In genomic region chr11:115226556-115226955, GRCh38 we compare ENCODE assay signal across 11 cellular contexts.
DNase-seq lines count a peak whose midpoint lies in the region; FAIRE-seq and TF ChIP-seq lines count a peak whose summit lies in the region.
"Had no signal": no experiment of that assay in that cellular context is flagged by ENCODE, and none has a peak within 500 bp of the region (broad histone marks: within the 10 kb centered on the region; RNA-seq: fewer than 3 reads in every experiment).

No MANE protein-coding gene starts in this region.

- H2BK20ac ChIP-seq in H1 (ENCODE audit: low read length), result no peak overlapping the region

- no peak overlapping the region for H3K56ac ChIP-seq in H1 (replicated peaks; ENCODE audit: insufficient read length, low read depth, low read length)

- H2AFZ ChIP-seq in H1 (ENCODE audit: low read length), result no peak overlapping the region
- no peak overlapping the region for H2AFZ ChIP-seq in mesenchymal stem cell (ENCODE audit: low read depth, low read length)

- TF ChIP-seq RAD21 in H1 (IDR thresholded peaks at IDR 0.05 in 1 of 2, conservative IDR thresholded peaks at IDR 0.05 in 1 of 2; ENCODE audit: low read depth in 2 of 2, low read length in 2 of 2), result no peak

- H3K4me1 ChIP-seq in H1 (replicated peaks in 1 of 4; ENCODE audit: control insufficient read depth in 3 of 4, insufficient read depth in 4 of 4, low read length in 3 of 4) (peaks cover 4 to 13% (median 13%) of the 10 kb centered on the region in 4 experiments), mesenchymal stem cell (ENCODE audit: control insufficient read depth, insufficient read depth, low read depth, low read length) (peaks cover 3% of the 10 kb centered on the region)

- no peak overlapping the region for H2AK5ac ChIP-seq in H1 (ENCODE audit: low read depth, low read length)
- no peak overlapping the region for H2AK5ac ChIP-seq in mesenchymal stem cell (ENCODE audit: low read length, severe bottlenecking)

- no peak overlapping the region for H3K23ac ChIP-seq in H1 (ENCODE audit: insufficient read length)
- H3K23ac ChIP-seq in mesenchymal stem cell (ENCODE audit: low read length in 2 of 2), result no peak overlapping the region

- H3K27ac ChIP-seq in H1 (ENCODE audit: low read depth, low read length), result no peak overlapping the region; the same call in 1 of the 2 replicates
- H3K27ac ChIP-seq in mesenchymal stem cell (ENCODE audit: low read length, poor library complexity, severe bottlenecking), result peak overlapping the region; percentile 99

- no peaks in the 10 kb centered on the region for H3K36me3 ChIP-seq in H1 (ENCODE audit: control insufficient read depth in 2 of 4, insufficient read depth in 4 of 4, low read length in 3 of 4)
- peaks cover 0 to 5% of the 10 kb centered on the region in 2 experiments for H3K36me3 ChIP-seq in mesenchymal stem cell (ENCODE audit: control insufficient read depth in 1 of 2, insufficient read depth in 2 of 2, low read depth in 1 of 2, low read length in 2 of 2)

- H3K4me2 ChIP-seq in H1 (ENCODE audit: insufficient read depth in 1 of 2, low read depth in 2 of 2, low read length in 2 of 2) (no peak overlapping the region), mesenchymal stem cell (ENCODE audit: low read length, poor library complexity, severe bottlenecking) (no peak overlapping the region)

- H4K5ac ChIP-seq in H1 (ENCODE audit: insufficient read length, low read depth, low read length), result no peak overlapping the region

- POLR2A ChIA-PET in H1 (lab: Charles Lee; ENCODE audit: partially characterized antibody), result interaction anchor here (1.5 to 2.0 kb wide), 3 partner anchors 9 to 12 kb away, joined by 3 to 7 read pairs (median 4); no protein-coding TSS in a partner anchor

- H3K18ac ChIP-seq in H1 (ENCODE audit: extremely low read depth, low read length) (no peak overlapping the region), mesenchymal stem cell (ENCODE audit: low read depth in 1 of 2, low read length in 2 of 2) (no peak overlapping the region)

- TF ChIP-seq EP300 in H1 (IDR thresholded peaks at IDR 0.05; ENCODE audit: borderline replicate concordance in 1 of 2, low read depth in 2 of 2, low read length in 2 of 2), result no peak

- 56% methylated on average over 2 of the region's 2 CpGs; no CpG with 5 or more reads in 1 of the 2 experiments for WGBS in H1 (ENCODE audit: extremely low coverage in 1 of 2, insufficient coverage in 1 of 2, insufficient read length in 1 of 2, insufficient replicate concordance in 2 of 2, low coverage in 1 of 2, low lambda C conversion rate in 2 of 2, missing lambda C conversion rate in 1 of 2), 2 experiments
- 1% methylated on average over 2 of the region's 2 CpGs for WGBS in mesenchymal stem cell

- 0 out of 3 replicates have a peak, but pooled peaks of 1 of the 2 experiments have one; percentile 22 for TF ChIP-seq POLR2A in H1 (IDR thresholded peaks at IDR 0.05; ENCODE audit: control extremely low read depth in 1 of 2, low read depth in 2 of 2, low read length in 2 of 2)

- no peaks in the 10 kb centered on the region for H3K23me2 ChIP-seq in H1 (ENCODE audit: low read depth, low read length)

- H4K20me1 ChIP-seq in H1 (replicated peaks in 1 of 2; ENCODE audit: control insufficient read depth in 1 of 2, insufficient read depth in 2 of 2, low read length in 2 of 2), result no peaks in the 10 kb centered on the region

- H3K79me2 ChIP-seq in H1 (ENCODE audit: control insufficient read depth in 1 of 2, insufficient read depth in 2 of 2, low read length in 2 of 2), result no peaks in the 10 kb centered on the region

- H3K4me3 ChIP-seq in AG09309 (ENCODE audit: control insufficient read depth, low read depth, low read length), result no peak overlapping the region
- H3K4me3 ChIP-seq in H1 (ENCODE audit: extremely low read depth in 1 of 4, insufficient read depth in 2 of 4, low read depth in 3 of 4, low read length in 4 of 4), result no peak overlapping the region
- no peak overlapping the region for H3K4me3 ChIP-seq in mesenchymal stem cell (ENCODE audit: insufficient read depth in 1 of 2, low read depth in 1 of 2, low read length in 2 of 2)

- H3K14ac ChIP-seq in H1 (ENCODE audit: insufficient read length) (no peak overlapping the region), mesenchymal stem cell (ENCODE audit: low read length in 2 of 2) (no peak overlapping the region)

- H2BK120ac ChIP-seq in H1 (replicated peaks; ENCODE audit: low read depth, low read length) (no peak overlapping the region), mesenchymal stem cell (ENCODE audit: low read depth, low read length) (no peak overlapping the region)

- H2BK15ac ChIP-seq in H1 (ENCODE audit: low read length) (no peak overlapping the region), mesenchymal stem cell (ENCODE audit: low read depth, poor library complexity, severe bottlenecking) (no peak overlapping the region)

- no peak overlapping the region for H4K91ac ChIP-seq in H1 (replicated peaks; ENCODE audit: insufficient read length, low read length)
- no peak overlapping the region for H4K91ac ChIP-seq in mesenchymal stem cell (ENCODE audit: low read length)

- no peak overlapping the region for H3K9ac ChIP-seq in H1 (replicated peaks in 1 of 4; ENCODE audit: extremely low read depth in 1 of 4, low read depth in 3 of 4, low read length in 3 of 4)
- no peak overlapping the region for H3K9ac ChIP-seq in mesenchymal stem cell (ENCODE audit: low read length)

- DNase-seq in AG09309 (ENCODE audit: low read depth), result peak; percentile 49
- DNase-seq in LHCN-M2 (ENCODE audit: low read depth), result peak; percentile 88
- DNase-seq in H1 (ENCODE audit: low read depth in 1 of 2, low spot score in 2 of 2), result peak; percentile 53 to 70
- DNase-seq in mesenchymal stem cell, result peak; percentile 57
- no peak for DNase-seq in NCI-H526 treated with DMSO at 0.1 percent for 48 hours (lab: John Stamatoyannopoulos, UW)
- DNase-seq in HT-29 (ENCODE audit: low spot score), result no peak
- no peak for DNase-seq in NCI-H1092 treated with DMSO at 0.1 percent for 48 hours (lab: John Stamatoyannopoulos, UW)
- DNase-seq in HuH-7 (ENCODE audit: low spot score), result no peak
- DNase-seq: left cardiac atrium, NCI-H1417, PC-3 had no signal

- peak; percentile 84 for FAIRE-seq in H1 (lab: Jason Lieb, UNC)

- no peaks in the 10 kb centered on the region for H3K27me3 ChIP-seq in H1 (replicated peaks in 1 of 4; ENCODE audit: control insufficient read depth in 3 of 4, extremely low read depth in 1 of 4, insufficient read depth in 3 of 4, low read length in 3 of 4)
- H3K27me3 ChIP-seq in mesenchymal stem cell (ENCODE audit: control insufficient read depth in 1 of 2, insufficient read depth in 1 of 2, low read length in 2 of 2), result no peaks in the 10 kb centered on the region

- CTCF ChIA-PET in H1 (lab: Charles Lee; ENCODE audit: partially characterized antibody), result interaction anchor here (0.7 to 3.0 kb wide), 5 partner anchors 10 to 38 kb away, joined by 3 to 15 read pairs (median 3); no protein-coding TSS in a partner anchor

- no peak overlapping the region for H3K4ac ChIP-seq in H1 (replicated peaks; ENCODE audit: insufficient read length, low read depth, low read length)
- H3K4ac ChIP-seq in mesenchymal stem cell (ENCODE audit: low read depth in 1 of 2, low read length in 2 of 2), result no peak overlapping the region

- H3K79me1 ChIP-seq in H1 (ENCODE audit: low read depth, low read length) (no peaks in the 10 kb centered on the region), mesenchymal stem cell (replicated peaks; ENCODE audit: low read length, poor library complexity, severe bottlenecking) (peaks cover 9% of the 10 kb centered on the region)

- TF ChIP-seq CTCF in AG09309 (IDR thresholded peaks at IDR 0.05; ENCODE audit: control insufficient read depth, insufficient read depth, low read depth, low read length, missing control alignments) (no peak), H1 (IDR thresholded peaks at IDR 0.05; ENCODE audit: control extremely low read depth in 1 of 3, insufficient read depth in 1 of 3, low read depth in 1 of 3, low read length in 3 of 3) (no peak)

- H2BK12ac ChIP-seq in H1 (ENCODE audit: low read depth, low read length) (no peak overlapping the region), mesenchymal stem cell (ENCODE audit: low read length in 2 of 2) (no peak overlapping the region)

- H4K8ac ChIP-seq in H1 (ENCODE audit: extremely low read depth, insufficient read depth, low read length), result no peak overlapping the region
- H4K8ac ChIP-seq in mesenchymal stem cell (ENCODE audit: low read length), result no peak overlapping the region

- H2BK5ac ChIP-seq in H1 (ENCODE audit: low read depth, low read length) (no peak overlapping the region; the same call in 1 of the 2 replicates), mesenchymal stem cell (ENCODE audit: low read depth, low read length, poor library complexity, severe bottlenecking) (no peak overlapping the region)

- H3K9me3 ChIP-seq in H1 (ENCODE audit: insufficient read depth in 2 of 2, low read depth in 1 of 2, low read length in 1 of 2) (no peaks in the 10 kb centered on the region), mesenchymal stem cell (ENCODE audit: control insufficient read depth, low read length) (no peaks in the 10 kb centered on the region)

TF ChIP-seq in H1, 55 proteins besides CTCF, POLR2A, EP300 and RAD21 (continues in another document):
- TF ChIP-seq NANOG (IDR thresholded peaks at IDR 0.05; ENCODE audit: insufficient read depth, low read depth, low read length, poor library complexity, severe bottlenecking) (peak; percentile 64), ZNF274 (IDR thresholded peaks at IDR 0.05; ENCODE audit: borderline replicate concordance, extremely low read depth, low read length) (no peak), JUND (IDR thresholded peaks at IDR 0.05; ENCODE audit: low read length) (peak; percentile 96), SIX5 (IDR thresholded peaks at IDR 0.05; ENCODE audit: low read depth, low read length) (no peak), MAFK (IDR thresholded peaks at IDR 0.05; ENCODE audit: low read depth, low read length) (peak; percentile 34; the same call in 1 of the 2 replicates), E2F6 (IDR thresholded peaks at IDR 0.05) (no peak), BACH1 (IDR thresholded peaks at IDR 0.05; ENCODE audit: low read length) (0 out of 2 replicates have a peak, but pooled peaks have one; percentile 28), RNF2 (IDR thresholded peaks at IDR 0.05; ENCODE audit: borderline replicate concordance, low read depth, low read length, missing control alignments, poor library complexity, severe bottlenecking) (no peak), NRF1 (IDR thresholded peaks at IDR 0.05; ENCODE audit: low read depth, low read length) (no peak), TEAD4 (IDR thresholded peaks at IDR 0.05; ENCODE audit: low read depth, low read length) (peak; percentile 86; the same call in 1 of the 2 replicates), SP1 (IDR thresholded peaks at IDR 0.05; ENCODE audit: low read depth, low read length) (peak; percentile 39; the same call in 1 of the 2 replicates), RFX5 (IDR thresholded peaks at IDR 0.05; ENCODE audit: borderline replicate concordance, low read depth, low read length) (no peak)

Comparison
In these comparisons a context has a peak if more than half of its experiments do, and no peak if none do; other contexts are left out.
1. DNase-seq: peak in AG09309 (single experiment), LHCN-M2 (single experiment), H1 (2 of 2) and mesenchymal stem cell (single experiment); none in NCI-H526 treated with DMSO at 0.1 percent for 48 hours (single experiment), HT-29 (single experiment), NCI-H1092 treated with DMSO at 0.1 percent for 48 hours (single experiment) and HuH-7 (single experiment).